In the genomic region with DNA sequence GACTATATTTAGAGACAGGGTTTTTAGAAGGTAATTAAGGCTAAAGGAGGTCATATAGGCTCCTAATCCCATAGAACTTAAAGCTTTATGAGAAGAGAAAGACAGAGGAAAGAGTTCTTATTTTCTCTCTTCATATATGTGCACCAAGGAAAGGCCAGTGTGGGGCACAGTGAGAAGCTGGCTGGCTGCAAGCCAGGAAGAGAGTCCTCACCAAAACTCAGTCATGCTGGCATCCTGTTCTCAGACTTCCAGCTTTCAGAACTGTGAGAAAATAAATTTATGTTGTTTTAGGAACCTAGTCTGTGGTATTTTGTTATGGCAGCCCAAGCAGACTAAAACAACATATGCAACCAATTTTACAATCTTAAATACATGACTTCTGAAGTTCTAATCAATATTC, we compare ENCODE assay signal across 12 cellular contexts. TPM values are rescaled to one million over a fixed set of nuclear protein-coding genes. Genes with fewer than 3 reads are reported as not detected.
DNase-seq lines count a peak whose midpoint lies in the region; ATAC-seq lines count a peak whose summit lies in the region.
"Had no signal": no experiment of that assay in that cellular context is flagged by ENCODE, and none has a peak within 500 bp of the region (broad histone marks: within the 10 kb centered on the region; RNA-seq: fewer than 3 reads in every experiment).

No MANE protein-coding gene starts in this region.

- no peaks in the 10 kb centered on the region for H3K36me3 Mint-ChIP-seq in stimulated activated memory B cell treated with anti-CD40 and anti-IgM and Interleukin-4, amounts not matched to agents 10 μg/mL and 1 μg/mL and 100 μg/mL, for 72 hours

- no peak overlapping the region for H3K27ac Mint-ChIP-seq in stimulated activated memory B cell treated with anti-CD40 and anti-IgM and Interleukin-4, amounts not matched to agents 10 μg/mL and 1 μg/mL and 100 μg/mL, for 72 hours

- DNase-seq in Daoy (ENCODE audit: low read depth) = peak; percentile 52
- peak; percentile 58 for DNase-seq in brain pericyte (ENCODE audit: low read depth, low spot score)
- DNase-seq in CD1c-positive myeloid dendritic cell (ENCODE audit: extremely low spot score) = no peak
- no peak for DNase-seq in H4 (ENCODE audit: low spot score)
- no peak for DNase-seq in DMS79 (lab: John Stamatoyannopoulos, UW)
- DNase-seq: activated naive CD4-positive, alpha-beta T cell treated with Interleukin-2 at 50 U/mL for 16 hours; NCI-H1092 treated with DMSO at 0.1 percent for 48 hours; pancreas; stimulated activated CD4-positive, alpha-beta T cell treated with anti-CD3 and anti-CD28 coated beads, Interleukin-15, amount 100 ng/mL, for 24 hours had no signal

- H3K4me3 Mint-ChIP-seq in stimulated activated memory B cell treated with anti-CD40 and anti-IgM and Interleukin-4, amounts not matched to agents 10 μg/mL and 1 μg/mL and 100 μg/mL, for 72 hours = no peak overlapping the region

- H3K4me1 Mint-ChIP-seq in stimulated activated memory B cell treated with anti-CD40 and anti-IgM and Interleukin-4, amounts not matched to agents 10 μg/mL and 1 μg/mL and 100 μg/mL, for 72 hours = no peaks in the 10 kb centered on the region

- H3K9me3 Mint-ChIP-seq in stimulated activated memory B cell treated with anti-CD40 and anti-IgM and Interleukin-4, amounts not matched to agents 10 μg/mL and 1 μg/mL and 100 μg/mL, for 72 hours = no peaks in the 10 kb centered on the region

- no peaks in the 10 kb centered on the region for H3K27me3 Mint-ChIP-seq in stimulated activated memory B cell treated with anti-CD40 and anti-IgM and Interleukin-4, amounts not matched to agents 10 μg/mL and 1 μg/mL and 100 μg/mL, for 72 hours

- peak; percentile 78 for ATAC-seq in GM21423 (IDR thresholded peaks at IDR 0.05; ENCODE audit: unreplicated experiment)
- peak; percentile 60 for ATAC-seq in HG03354 (IDR thresholded peaks at IDR 0.05; ENCODE audit: poor library complexity, severe bottlenecking, unreplicated experiment)
- ATAC-seq in stimulated activated memory B cell treated with anti-CD40 and anti-IgM and Interleukin-4, amounts not matched to agents 10 μg/mL and 1 μg/mL and 100 μg/mL, for 72 hours = no peak
- ATAC-seq: pancreas had no signal

RNA-seq across cellular contexts. Expression of a gene that starts 31.5 kb away (rescaled TPM):
- 26.3 and 44.6 TPM in 2 replicates for total RNA-seq in Daoy (2014; rRNA removed; shearing (Covaris generic))
- 24.5 and 31.2 TPM in 2 replicates for total RNA-seq in H4 (2014; rRNA removed; shearing (Covaris generic))

Comparison
In these comparisons a context has a peak if more than half of its experiments do, and no peak if none do; other contexts are left out.
1. DNase-seq: peak in Daoy (single experiment) and brain pericyte (single experiment); none in CD1c-positive myeloid dendritic cell (single experiment), H4 (single experiment) and DMS79 (single experiment).